Comparison of ENCODE assay signal across 8 cellular contexts in genomic region chr6:105402981-105403935, GRCh38. TPM values are rescaled to one million over a fixed set of nuclear protein-coding genes. Genes with fewer than 3 reads are reported as not detected.
DNase-seq lines count a peak whose midpoint lies in the region; ATAC-seq and TF ChIP-seq lines count a peak whose summit lies in the region.

Gene PREP (minus strand): TSS chr6:105403082. CDS start chr6:105402891, 191 bp downstream.

- no CpG with 5 or more reads among the region's 78 CpGs for WGBS in neuronal stem cell (ENCODE audit: extremely low coverage in 2 of 2, insufficient read length in 2 of 2, insufficient replicate concordance in 1 of 2), 2 donors

- peak within 1 kb of the TSS; percentile 69 for H3K4me2 ChIP-seq in neuronal stem cell (ENCODE audit: insufficient read depth, low read length, poor library complexity, severe bottlenecking)

- H3K18ac ChIP-seq in neuronal stem cell (ENCODE audit: low read length), result peak within 1 kb of the TSS; percentile 85

- H3K27me3 ChIP-seq in H7 (ENCODE audit: control insufficient read depth, insufficient read depth, low read length), result no peaks in the 10 kb centered on the region
- H3K27me3 ChIP-seq in SJCRH30, result no peaks in the 10 kb centered on the region
- H3K27me3 ChIP-seq in foreskin keratinocyte, result no peaks in the 10 kb centered on the region
- H3K27me3 ChIP-seq in neuronal stem cell (ENCODE audit: control insufficient read depth in 3 of 3, insufficient read depth in 3 of 3, low read depth in 1 of 3, low read length in 3 of 3), result peaks cover 0 to 8% (median 8%) of the 10 kb centered on the region in 3 experiments
- no peaks in the 10 kb centered on the region for H3K27me3 ChIP-seq in subcutaneous abdominal adipose tissue (ENCODE audit: control insufficient read depth in 5 of 5, insufficient read depth in 4 of 5, low read length in 5 of 5)

- peak within 1 kb of the TSS; percentile 87 for H3K9ac ChIP-seq in neuronal stem cell (ENCODE audit: low read depth, low read length, poor library complexity)
- peak within 1 kb of the TSS; percentile 51 to 91 (median 84) for H3K9ac ChIP-seq in subcutaneous abdominal adipose tissue (ENCODE audit: low read length in 5 of 5)

- H4K91ac ChIP-seq in neuronal stem cell (ENCODE audit: low read depth, low read length, poor library complexity), result no peak within 1 kb of the TSS

- H3K4me3 ChIP-seq in H7 (ENCODE audit: insufficient read depth, low read depth, low read length), result peak within 1 kb of the TSS; percentile 74
- H3K4me3 ChIP-seq in SJCRH30, result peak within 1 kb of the TSS; percentile 92
- peak within 1 kb of the TSS; percentile 86 to 97 for H3K4me3 ChIP-seq in neuronal stem cell (ENCODE audit: low read length in 2 of 2)
- peak within 1 kb of the TSS; percentile 78 to 98 (median 90) for H3K4me3 ChIP-seq in subcutaneous abdominal adipose tissue (ENCODE audit: low read depth in 1 of 5, low read length in 5 of 5)

- H3K23ac ChIP-seq in neuronal stem cell (ENCODE audit: low read depth, low read length, poor library complexity), result peak within 1 kb of the TSS; percentile 92

- peak within 1 kb of the TSS; percentile 50 for H3K14ac ChIP-seq in neuronal stem cell (ENCODE audit: low read length)

- peak; percentile 73 for TF ChIP-seq CTCF in foreskin keratinocyte (conservative IDR thresholded peaks at IDR 0.05)

- H2BK5ac ChIP-seq in neuronal stem cell (ENCODE audit: low read length), result no peak within 1 kb of the TSS

- H3K9me3 ChIP-seq in SJCRH30 (replicated peaks) (no peaks in the 10 kb centered on the region), neuronal stem cell (replicated peaks in 1 of 2; ENCODE audit: control insufficient read depth in 2 of 2, insufficient read depth in 1 of 2, low read depth in 1 of 2, low read length in 2 of 2) (no peaks in the 10 kb centered on the region), subcutaneous abdominal adipose tissue (ENCODE audit: control insufficient read depth in 5 of 5, low read length in 5 of 5) (no peaks in the 10 kb centered on the region)

- DNase-seq in GM03348 (ENCODE audit: low spot score) (peak; percentile 96), H7 (peak; percentile 91), LoVo (ENCODE audit: low spot score) (peak; percentile 89), SJCRH30 (peak; percentile 85 to 89), foreskin keratinocyte (peak; percentile 49 to 59), neuronal stem cell (ENCODE audit: low spot score) (peak; percentile 75)
- peak; percentile 71 for DNase-seq in activated gamma-delta T cell treated with anti-CD3 and anti-CD28 coated beads, Interleukin-2, amount 50 U/mL, for 16 hours (ENCODE audit: low read depth)

- H3K4me1 ChIP-seq in SJCRH30 (peaks cover 8% of the 10 kb centered on the region), foreskin keratinocyte (peaks cover 7% of the 10 kb centered on the region), neuronal stem cell (ENCODE audit: control insufficient read depth in 2 of 2, insufficient read depth in 1 of 2, low read depth in 1 of 2, low read length in 2 of 2) (peaks cover 4 to 13% of the 10 kb centered on the region in 2 donors), subcutaneous abdominal adipose tissue (ENCODE audit: control insufficient read depth in 5 of 5, insufficient read depth in 5 of 5, low read length in 5 of 5) (peaks cover 0 to 41% (median 34%) of the 10 kb centered on the region in 5 donors)

- no peak within 1 kb of the TSS for H2BK120ac ChIP-seq in neuronal stem cell (ENCODE audit: low read depth, low read length)

- peak; percentile 94 for ATAC-seq in foreskin keratinocyte

- no peak within 1 kb of the TSS for H3K4ac ChIP-seq in neuronal stem cell (ENCODE audit: low read length)

- no peak within 1 kb of the TSS for H2AK5ac ChIP-seq in neuronal stem cell (ENCODE audit: low read depth, low read length)

- H4K8ac ChIP-seq in neuronal stem cell (ENCODE audit: low read depth, low read length), result no peak within 1 kb of the TSS

- H2AFZ ChIP-seq in neuronal stem cell (ENCODE audit: low read length), result peak within 1 kb of the TSS; percentile 98

- H3K79me1 ChIP-seq in neuronal stem cell (ENCODE audit: low read depth, low read length), result peaks cover 2% of the 10 kb centered on the region

- H2BK15ac ChIP-seq in neuronal stem cell (ENCODE audit: low read length), result peak within 1 kb of the TSS; percentile 68

- peak within 1 kb of the TSS; percentile 71 for H3K27ac ChIP-seq in SJCRH30
- peak within 1 kb of the TSS; percentile 86 for H3K27ac ChIP-seq in foreskin keratinocyte
- H3K27ac ChIP-seq in neuronal stem cell (replicated peaks; ENCODE audit: low read length), result peak within 1 kb of the TSS; percentile 19
- peak within 1 kb of the TSS; percentile 75 for H3K27ac ChIP-seq in subcutaneous abdominal adipose tissue (ENCODE audit: low read depth, low read length)

- H2BK12ac ChIP-seq in neuronal stem cell (ENCODE audit: low read length), result peak within 1 kb of the TSS; percentile 79

- H3K36me3 ChIP-seq in H7 (replicated peaks; ENCODE audit: control insufficient read depth, insufficient read depth, low read length) (no peaks in the 10 kb centered on the region), SJCRH30 (no peaks in the 10 kb centered on the region), neuronal stem cell (replicated peaks in 1 of 2; ENCODE audit: control insufficient read depth in 2 of 2, insufficient read depth in 2 of 2, low read length in 2 of 2) (no peaks in the 10 kb centered on the region), subcutaneous abdominal adipose tissue (ENCODE audit: control insufficient read depth in 5 of 5, insufficient read depth in 5 of 5, low read length in 5 of 5) (no peaks in the 10 kb centered on the region)

RNA-seq across cellular contexts. Expression of gene PREP, which starts in this region (rescaled TPM):
- total RNA-seq in H7 (2014; rRNA removed; shearing (Covaris generic)), result 19.5 and 24.4 TPM in 2 replicates
- total RNA-seq in SJCRH30 (2014; rRNA removed; shearing (Covaris generic)), result 46.2 and 46.4 TPM in 2 replicates
- total RNA-seq in foreskin keratinocyte, result 51.5 and 61.2 TPM in 2 replicates
- polyA plus RNA-seq in foreskin keratinocyte, result 43.2 and 52.7 TPM in 2 replicates
- 20.2 TPM for polyA plus RNA-seq in neuronal stem cell (2013, experiment 1 of 2)
- 19.3 TPM for polyA plus RNA-seq in neuronal stem cell (2013, experiment 2 of 2)

Comparison
In these comparisons a context has a peak if more than half of its experiments do, and no peak if none do; other contexts are left out.
1. Peak in every context shown above with its lines: DNase-seq, ATAC-seq, H3K4me3 ChIP-seq and H3K27ac ChIP-seq.
2. H3K27ac ChIP-seq: peak in every context shown above with its lines; median percentile 86 in foreskin keratinocyte; 75 in subcutaneous abdominal adipose tissue; 71 in SJCRH30; 19 in neuronal stem cell.